ENCODE assay signal across 13 cellular contexts in genomic region chr7:50725774-50726173, GRCh38. TPM values are rescaled to one million over a fixed set of nuclear protein-coding genes. Genes with fewer than 3 reads are reported as not detected.
DNase-seq lines count a peak whose midpoint lies in the region; ATAC-seq, FAIRE-seq and TF ChIP-seq lines count a peak whose summit lies in the region.
"Had no signal": no experiment of that assay in that cellular context is flagged by ENCODE, and none has a peak within 500 bp of the region (broad histone marks: within the 10 kb centered on the region; RNA-seq: fewer than 3 reads in every experiment).

No MANE protein-coding gene starts in this region.

- H3K4me1 Mint-ChIP-seq in endothelial cell (ENCODE audit: unreplicated experiment): peaks cover 75% of the 10 kb centered on the region
- H3K4me1 Mint-ChIP-seq in HFFc6 (ENCODE audit: low read depth): peaks cover 35% of the 10 kb centered on the region
- H3K4me1 Mint-ChIP-seq in activated T-helper 2 cell treated with anti-CD3 and anti-CD28 coated beads, Interferon-gamma antibody, Interleukin-2, Interleukin-4, amounts not matched to agents 10 μg/mL and 5 μg/mL and 100 μg/mL, durations not matched to agents 14 hours and 24 hours and 36 hours (ENCODE audit: low read depth): no peaks in the 10 kb centered on the region

- H4K91ac ChIP-seq in mesenchymal stem cell (ENCODE audit: low read length): no peak overlapping the region

- H3K4me3 Mint-ChIP-seq in endothelial cell (ENCODE audit: unreplicated experiment) (no peak overlapping the region), HFFc6 (no peak overlapping the region)
- no peak overlapping the region for H3K4me3 Mint-ChIP-seq in activated T-helper 2 cell treated with anti-CD3 and anti-CD28 coated beads, Interferon-gamma antibody, Interleukin-2, Interleukin-4, amounts not matched to agents 10 μg/mL and 5 μg/mL and 100 μg/mL, durations not matched to agents 14 hours and 24 hours and 36 hours (ENCODE audit: low read depth)
- H3K4me3 Mint-ChIP-seq: CD4-positive, CD25-positive, alpha-beta regulatory T cell had no signal

- TF ChIP-seq CTCF in endothelial cell (IDR thresholded peaks at IDR 0.05; ENCODE audit: unreplicated experiment) (no peak), pancreas (IDR thresholded peaks at IDR 0.05) (no peak), HFFc6 (IDR thresholded peaks at IDR 0.05) (no peak)

- intact Hi-C loops in right cardiac atrium (cut with DNase I): no loop called here
- intact Hi-C loops in left ventricle myocardium superior (cut with micrococcal nuclease): no loop called here
- intact Hi-C loops in pancreas (cut with DNase I): no loop called here
- intact Hi-C loops in activated T-helper 2 cell treated with anti-CD3 and anti-CD28 coated beads, Interferon-gamma antibody, Interleukin-2, Interleukin-4, amounts not matched to agents 10 μg/mL and 5 μg/mL and 100 μg/mL, durations not matched to agents 14 hours and 24 hours and 36 hours (cut with micrococcal nuclease): loop anchor here (2.0 kb wide), 1 partner anchor 15 kb away; no protein-coding TSS in a partner anchor

- H3K23ac ChIP-seq in mesenchymal stem cell (ENCODE audit: low read length in 2 of 2): no peak overlapping the region

- H3K9me3 ChIP-seq in right cardiac atrium (ENCODE audit: control insufficient read depth, low read length) (no peaks in the 10 kb centered on the region), pancreas (no peaks in the 10 kb centered on the region), mesenchymal stem cell (ENCODE audit: control insufficient read depth, low read length) (no peaks in the 10 kb centered on the region)

- peaks cover 5% of the 10 kb centered on the region for H3K27me3 Mint-ChIP-seq in endothelial cell (ENCODE audit: unreplicated experiment)
- peaks cover 1% of the 10 kb centered on the region for H3K27me3 Mint-ChIP-seq in HFFc6 (ENCODE audit: insufficient read depth)
- H3K27me3 Mint-ChIP-seq in activated T-helper 2 cell treated with anti-CD3 and anti-CD28 coated beads, Interferon-gamma antibody, Interleukin-2, Interleukin-4, amounts not matched to agents 10 μg/mL and 5 μg/mL and 100 μg/mL, durations not matched to agents 14 hours and 24 hours and 36 hours (ENCODE audit: low read depth): peaks cover 3% of the 10 kb centered on the region

- H3K27ac ChIP-seq in right cardiac atrium (ENCODE audit: low read length) (no peak overlapping the region), pancreas (peak overlapping the region in 2 of 4 donors; percentile 26 to 44), mesenchymal stem cell (ENCODE audit: low read length, poor library complexity, severe bottlenecking) (no peak overlapping the region)
- H3K27ac ChIP-seq: 22Rv1 had no signal

- H3K9ac ChIP-seq in mesenchymal stem cell (ENCODE audit: low read length): no peak overlapping the region

- no peak overlapping the region for H3K4me3 ChIP-seq in right cardiac atrium (ENCODE audit: low read length)
- no peak overlapping the region for H3K4me3 ChIP-seq in pancreas
- no peak overlapping the region for H3K4me3 ChIP-seq in mesenchymal stem cell (ENCODE audit: insufficient read depth in 1 of 2, low read depth in 1 of 2, low read length in 2 of 2)

- H2BK120ac ChIP-seq in mesenchymal stem cell (ENCODE audit: low read depth, low read length): no peak overlapping the region

- H3K79me1 ChIP-seq in mesenchymal stem cell (replicated peaks; ENCODE audit: low read length, poor library complexity, severe bottlenecking): peaks cover 58% of the 10 kb centered on the region

- no peak overlapping the region for H2BK12ac ChIP-seq in mesenchymal stem cell (ENCODE audit: low read length in 2 of 2)

- no peak overlapping the region for H3K4me2 ChIP-seq in mesenchymal stem cell (ENCODE audit: low read length, poor library complexity, severe bottlenecking)

- no peak for DNase-seq in right cardiac atrium
- no peak for DNase-seq in left ventricle myocardium superior
- no peak for DNase-seq in endothelial cell (ENCODE audit: low spot score)
- DNase-seq in pancreas: peak in 2 of 6 donors; percentile 66
- DNase-seq in mesenchymal stem cell: no peak
- no peak for DNase-seq in HFFc6
- no peak for DNase-seq in activated T-helper 2 cell treated with anti-CD3 and anti-CD28 coated beads, Interferon-gamma antibody, Interleukin-2, Interleukin-4, amounts not matched to agents 10 μg/mL and 5 μg/mL and 100 μg/mL, durations not matched to agents 14 hours and 24 hours and 36 hours (ENCODE audit: low spot score)
- DNase-seq: CD4-positive, CD25-positive, alpha-beta regulatory T cell; DMS53; HCEC 1CT had no signal

- H3K36me3 Mint-ChIP-seq in endothelial cell (ENCODE audit: low read depth, unreplicated experiment) (peaks cover 20% of the 10 kb centered on the region), HFFc6 (ENCODE audit: low read depth) (no peaks in the 10 kb centered on the region)
- H3K36me3 Mint-ChIP-seq in activated T-helper 2 cell treated with anti-CD3 and anti-CD28 coated beads, Interferon-gamma antibody, Interleukin-2, Interleukin-4, amounts not matched to agents 10 μg/mL and 5 μg/mL and 100 μg/mL, durations not matched to agents 14 hours and 24 hours and 36 hours (ENCODE audit: low read depth): no peaks in the 10 kb centered on the region
- H3K36me3 Mint-ChIP-seq: CD4-positive, CD25-positive, alpha-beta regulatory T cell had no signal

- peaks cover 27% of the 10 kb centered on the region for H3K4me1 ChIP-seq in right cardiac atrium (ENCODE audit: control insufficient read depth, insufficient read depth, low read length)
- peaks cover 32 to 80% (median 68%) of the 10 kb centered on the region in 3 donors for H3K4me1 ChIP-seq in pancreas
- H3K4me1 ChIP-seq in mesenchymal stem cell (ENCODE audit: control insufficient read depth, insufficient read depth, low read depth, low read length): peaks cover 14% of the 10 kb centered on the region

- FAIRE-seq in pancreas (lab: Jason Lieb, UNC): no peak
- FAIRE-seq: GM18507 had no signal

- no peak overlapping the region for H3K18ac ChIP-seq in mesenchymal stem cell (ENCODE audit: low read depth in 1 of 2, low read length in 2 of 2)

- no peak overlapping the region for H3K4ac ChIP-seq in mesenchymal stem cell (ENCODE audit: low read depth in 1 of 2, low read length in 2 of 2)

- peak; percentile 11 to 19 for ATAC-seq in right cardiac atrium
- ATAC-seq in left ventricle myocardium superior: no peak
- peak; percentile 50 to 60 (median 56) for ATAC-seq in pancreas
- ATAC-seq in HG02852 (IDR thresholded peaks at IDR 0.05; ENCODE audit: unreplicated experiment): no peak

- H3K9me3 Mint-ChIP-seq in endothelial cell (ENCODE audit: unreplicated experiment) (no peaks in the 10 kb centered on the region), HFFc6 (no peaks in the 10 kb centered on the region)
- no peaks in the 10 kb centered on the region for H3K9me3 Mint-ChIP-seq in activated T-helper 2 cell treated with anti-CD3 and anti-CD28 coated beads, Interferon-gamma antibody, Interleukin-2, Interleukin-4, amounts not matched to agents 10 μg/mL and 5 μg/mL and 100 μg/mL, durations not matched to agents 14 hours and 24 hours and 36 hours
- H3K9me3 Mint-ChIP-seq: CD4-positive, CD25-positive, alpha-beta regulatory T cell had no signal

- H4K8ac ChIP-seq in mesenchymal stem cell (ENCODE audit: low read length): no peak overlapping the region

- H3K14ac ChIP-seq in mesenchymal stem cell (ENCODE audit: low read length in 2 of 2): no peak overlapping the region

- H2BK5ac ChIP-seq in mesenchymal stem cell (ENCODE audit: low read depth, low read length, poor library complexity, severe bottlenecking): no peak overlapping the region

- H3K36me3 ChIP-seq in pancreas (peaks cover 0 to 6% (median 0%) of the 10 kb centered on the region in 3 donors), mesenchymal stem cell (ENCODE audit: control insufficient read depth in 1 of 2, insufficient read depth in 2 of 2, low read depth in 1 of 2, low read length in 2 of 2) (peaks cover 24 to 33% of the 10 kb centered on the region in 2 experiments)

- no peak overlapping the region for H2AFZ ChIP-seq in mesenchymal stem cell (ENCODE audit: low read depth, low read length)

- H3K27ac Mint-ChIP-seq in endothelial cell (ENCODE audit: unreplicated experiment): peak overlapping the region; percentile 93
- no peak overlapping the region for H3K27ac Mint-ChIP-seq in HFFc6
- no peak overlapping the region for H3K27ac Mint-ChIP-seq in activated T-helper 2 cell treated with anti-CD3 and anti-CD28 coated beads, Interferon-gamma antibody, Interleukin-2, Interleukin-4, amounts not matched to agents 10 μg/mL and 5 μg/mL and 100 μg/mL, durations not matched to agents 14 hours and 24 hours and 36 hours
- H3K27ac Mint-ChIP-seq: CD4-positive, CD25-positive, alpha-beta regulatory T cell had no signal

- H2BK15ac ChIP-seq in mesenchymal stem cell (ENCODE audit: low read depth, poor library complexity, severe bottlenecking): no peak overlapping the region

- H3K27me3 ChIP-seq in right cardiac atrium (ENCODE audit: control insufficient read depth, insufficient read depth) (no peaks in the 10 kb centered on the region), pancreas (no peaks in the 10 kb centered on the region), mesenchymal stem cell (ENCODE audit: control insufficient read depth in 1 of 2, insufficient read depth in 1 of 2, low read length in 2 of 2) (no peaks in the 10 kb centered on the region)

- WGBS in right cardiac atrium: 36% methylated on average over 3 of the region's 3 CpGs
- 12 to 14% methylated on average over 3 of the region's 3 CpGs for WGBS in pancreas, 2 donors
- 97% methylated on average over 3 of the region's 3 CpGs for WGBS in mesenchymal stem cell

- no peak overlapping the region for H2AK5ac ChIP-seq in mesenchymal stem cell (ENCODE audit: low read length, severe bottlenecking)

RNA-seq across cellular contexts. Expression of gene GRB10, which starts 56.9 kb away (rescaled TPM):
- total RNA-seq in right cardiac atrium: 10 to 100 TPM; 52.0 to 86.0 (median 63.9) TPM
- 35.2 TPM for polyA plus RNA-seq in right cardiac atrium
- 25.4 TPM for total RNA-seq in left ventricle myocardium superior
- 164 TPM for total RNA-seq in endothelial cell (ENCODE audit: unreplicated experiment)
- 100 to 1,000 TPM in 5 of 6 donors, 10 to 100 TPM in 1; 96.5 to 199 (median 155) TPM for total RNA-seq in pancreas
- polyA plus RNA-seq in pancreas: 10 to 100 TPM; 69.9 to 94.9 TPM
- polyA plus RNA-seq in mesenchymal stem cell (2013, experiment 1 of 2): 16.9 TPM
- polyA plus RNA-seq in mesenchymal stem cell (2013, experiment 2 of 2): 16.6 TPM
- 10 to 100 TPM; 13.6 to 17.8 (median 14.8) TPM for total RNA-seq in HFFc6 (2021; fragmentation: NEBNext Ultra II Directional; extraction: Animal tissue kit (Norgen Biotek cat#: 25700))
- 2.3 and 2.4 TPM in 2 replicates for total RNA-seq in activated T-helper 2 cell treated with anti-CD3 and anti-CD28 coated beads, Interferon-gamma antibody, Interleukin-2, Interleukin-4, amounts not matched to agents 10 μg/mL and 5 μg/mL and 100 μg/mL, durations not matched to agents 14 hours and 24 hours and 36 hours

Comparison
In these comparisons a context has a peak if more than half of its experiments do, and no peak if none do; other contexts are left out.
1. ATAC-seq: peak in right cardiac atrium (2 of 2) and pancreas (4 of 4); none in left ventricle myocardium superior (single experiment) and HG02852 (single experiment).